Comparison of ENCODE assay signal across 9 cellular contexts in genomic region chr4:102503301-102503746, GRCh38. TPM values are rescaled to one million over a fixed set of nuclear protein-coding genes. Genes with fewer than 3 reads are reported as not detected.
DNase-seq lines count a peak whose midpoint lies in the region; ATAC-seq, FAIRE-seq and TF ChIP-seq lines count a peak whose summit lies in the region.
"Had no signal": no experiment of that assay in that cellular context is flagged by ENCODE, and none has a peak within 500 bp of the region (broad histone marks: within the 10 kb centered on the region; RNA-seq: fewer than 3 reads in every experiment).

No MANE protein-coding gene starts in this region.

- no peaks in the 10 kb centered on the region for H3K9me3 Mint-ChIP-seq in WTC11

- no peaks in the 10 kb centered on the region for H3K36me3 Mint-ChIP-seq in WTC11

- WGBS in HepG2 (ENCODE audit: low lambda C conversion rate): 0% methylated on average over 3 of the region's 3 CpGs

- H3K36me3 ChIP-seq in ACC112 (ENCODE audit: insufficient read depth, low read length): no peaks in the 10 kb centered on the region
- H3K36me3 ChIP-seq in HepG2 (replicated peaks in 1 of 2; ENCODE audit: control insufficient read depth in 1 of 2, insufficient read depth in 2 of 2, low read length in 2 of 2): no peaks in the 10 kb centered on the region

- H3K4me1 ChIP-seq in ACC112 (ENCODE audit: control insufficient read depth, insufficient read depth, low read length, unreplicated experiment) (peaks cover 31% of the 10 kb centered on the region), HepG2 (ENCODE audit: insufficient read depth, low read length) (peaks cover 37% of the 10 kb centered on the region)

- no TSS peak for BruUV-seq in HepG2 (replicated peaks; lab: Mats Ljungman, UMichigan)

- no peak for DNase-seq in GM12892 (ENCODE audit: insufficient read length)
- DNase-seq in WTC11 (ENCODE audit: low spot score): no peak
- DNase-seq in HepG2 (ENCODE audit: low spot score): peak; percentile 24
- no peak for DNase-seq in NCI-H82 treated with DMSO at 0.1 percent for 48 hours (lab: John Stamatoyannopoulos, UW; ENCODE audit: unreplicated experiment)
- no peak for DNase-seq in posterior vena cava (ENCODE audit: low spot score)

- no peak for TF ChIP-seq RAD21 in HepG2 (CRISPR knock-in tag; IDR thresholded peaks at IDR 0.05)

- H3K27ac ChIP-seq in ACC112 (ENCODE audit: low read depth, low read length): no peak overlapping the region
- H3K27ac ChIP-seq in HepG2 (ENCODE audit: extremely low read length, insufficient read depth, low read length): peak overlapping the region; percentile 97

- H3K4me2 ChIP-seq in HepG2 (ENCODE audit: low read depth, low read length): peak overlapping the region; percentile 75

- H3K79me2 ChIP-seq in ACC112 (ENCODE audit: control insufficient read depth, insufficient read depth, low read length, unreplicated experiment): peaks cover 69% of the 10 kb centered on the region
- H3K79me2 ChIP-seq in HepG2 (ENCODE audit: insufficient read depth, low read length): peaks cover 61% of the 10 kb centered on the region

- ATAC-seq in WTC11 (no peak), HepG2 (no peak), HG03139 (IDR thresholded peaks at IDR 0.05; ENCODE audit: unreplicated experiment) (no peak), GM19452 (IDR thresholded peaks at IDR 0.05; ENCODE audit: unreplicated experiment) (no peak)

- peak; percentile 24 for FAIRE-seq in GM12892 (lab: Jason Lieb, UNC)
- no peak for FAIRE-seq in HepG2 (lab: Jason Lieb, UNC)
- FAIRE-seq: colon had no signal

- peaks cover 14% of the 10 kb centered on the region for H3K4me1 Mint-ChIP-seq in WTC11

- no peak; a peak in 1 of 4 replicates for TF ChIP-seq EP300 in HepG2 (IDR thresholded peaks at IDR 0.05; ENCODE audit: low read depth in 2 of 2, low read length in 2 of 2)
- no peak for TF ChIP-seq EP300 in HepG2 (CRISPR knock-in tag; IDR thresholded peaks at IDR 0.05; ENCODE audit: borderline replicate concordance)

- H3K9ac ChIP-seq in HepG2 (ENCODE audit: insufficient read depth, low read depth, low read length): peak overlapping the region; percentile 96

- H2AFZ ChIP-seq in ACC112 (ENCODE audit: low read length, unreplicated experiment) (no peak overlapping the region), HepG2 (ENCODE audit: low read length) (peak overlapping the region; percentile 9)

- no peaks in the 10 kb centered on the region for H4K20me1 ChIP-seq in HepG2 (ENCODE audit: insufficient read depth, low read length)

- in situ Hi-C loops in HepG2 (cut with HindIII; ENCODE audit: extremely low pct_ligation_motif_present, low pct_unique_long_range_greater_than_20kb): no loop called here

- POLR2A ChIA-PET in WTC11 (lab: Charles Lee) (no interaction called here), HepG2 (lab: Yijun Ruan, JAX) (interaction anchor here (1.1 kb wide), 2 partner anchors 61 to 117 kb away, joined by 3 read pairs; no protein-coding TSS in a partner anchor)

- no peak for TF ChIP-seq POLR2A in GM12892 (IDR thresholded peaks at IDR 0.05; ENCODE audit: low read depth, low read length)
- no peak for TF ChIP-seq POLR2A in HepG2 (IDR thresholded peaks at IDR 0.05; ENCODE audit: insufficient read depth in 1 of 2, low read depth in 2 of 2, low read length in 2 of 2)

- H3K27me3 ChIP-seq in ACC112 (ENCODE audit: insufficient read depth, low read length) (no peaks in the 10 kb centered on the region), HepG2 (ENCODE audit: control insufficient read depth in 1 of 2, insufficient read depth in 2 of 2, low read length in 2 of 2) (no peaks in the 10 kb centered on the region)

- peaks cover 21% of the 10 kb centered on the region for H3K27me3 Mint-ChIP-seq in WTC11 (ENCODE audit: low read depth)

- H3K4me3 Mint-ChIP-seq in WTC11: peak overlapping the region; percentile 30; the same call in 1 of the 2 replicates

- TF ChIP-seq CTCF in WTC11 (IDR thresholded peaks at IDR 0.05) (no peak), HepG2 (CRISPR knock-in tag; IDR thresholded peaks at IDR 0.05) (no peak; the same call in 1 of the 2 replicates)

- intact Hi-C loops in HepG2 (cut with micrococcal nuclease; ENCODE audit: unreplicated experiment): loop anchor here (5.0 kb wide), 4 partner anchors 74 to 514 kb away; partner anchors contain the start of genes SLC9B1 and UBE2D3
- intact Hi-C loops in posterior vena cava (cut with DNase I): loop anchor here in 1 of 2 donors (10.0 kb wide), 1 partner anchor 71 kb away; no protein-coding TSS in a partner anchor

- CTCF ChIA-PET in WTC11 (lab: Charles Lee) (no interaction called here), HepG2 (lab: Yijun Ruan, JAX; ENCODE audit: low intra/inter-chr PET ratio, low total read pairs) (no interaction called here)

- H3K4me3 ChIP-seq in ACC112 (ENCODE audit: low read depth, low read length) (peak overlapping the region; percentile 84), HepG2 (replicated peaks in 1 of 3; ENCODE audit: insufficient read depth in 1 of 3, low read depth in 2 of 3, low read length in 3 of 3) (peak overlapping the region; percentile 85 to 94 (median 92); a peak in 5 of 6 replicates)

- H3K9me3 ChIP-seq in HepG2 (ENCODE audit: low read length): no peaks in the 10 kb centered on the region

- H3K27ac Mint-ChIP-seq in WTC11: no peak overlapping the region

TF ChIP-seq in WTC11, 78 proteins besides CTCF, POLR2A, EP300 and RAD21 (continues in another document):
- TF ChIP-seq ZNF138 (CRISPR knock-in tag; conservative IDR thresholded peaks at IDR 0.05) (no peak), E2F4 (CRISPR knock-in tag; IDR thresholded peaks at IDR 0.05; ENCODE audit: borderline replicate concordance, low read depth) (no peak)

TF ChIP-seq in HepG2, 621 proteins besides CTCF, POLR2A, EP300 and RAD21 (continues in another document):
- TF ChIP-seq PLRG1 (conservative IDR thresholded peaks at IDR 0.05): no peak
- TF ChIP-seq ELF3 (CRISPR knock-in tag; IDR thresholded peaks at IDR 0.05): peak; percentile 36; the same call in 1 of the 2 replicates
- TF ChIP-seq FOXA3 (CRISPR knock-in tag; IDR thresholded peaks at IDR 0.05): peak; percentile 55; the same call in 1 of the 2 replicates
- TF ChIP-seq ZNF816 (CRISPR knock-in tag; IDR thresholded peaks at IDR 0.05; ENCODE audit: borderline replicate concordance): 0 out of 2 replicates have a peak, but pooled peaks have one; percentile 36
- no peak for TF ChIP-seq CREB1 (IDR thresholded peaks at IDR 0.05)
- TF ChIP-seq CREB1 (CRISPR knock-in tag; IDR thresholded peaks at IDR 0.05): 0 out of 2 replicates have a peak, but pooled peaks have one; percentile 27
- TF ChIP-seq HOXA7 (CRISPR knock-in tag; IDR thresholded peaks at IDR 0.05): no peak
- 0 out of 2 replicates have a peak, but pooled peaks have one; percentile 18 for TF ChIP-seq NCOA2 (CRISPR knock-in tag; IDR thresholded peaks at IDR 0.05)
- TF ChIP-seq KLF16 (CRISPR knock-in tag; IDR thresholded peaks at IDR 0.05): peak in 1 of 2 experiments; percentile 43; a peak in 1 of 4 replicates
- peak; percentile 45; the same call in 1 of the 2 replicates for TF ChIP-seq HMG20A (CRISPR knock-in tag; IDR thresholded peaks at IDR 0.05; ENCODE audit: borderline replicate concordance)
- TF ChIP-seq HDAC1 (CRISPR knock-in tag; IDR thresholded peaks at IDR 0.05): 0 out of 2 replicates have a peak, but pooled peaks have one; percentile 30
- TF ChIP-seq RBFOX2 (IDR thresholded peaks at IDR 0.05; ENCODE audit: low read depth, low read length): 0 out of 2 replicates have a peak, but pooled peaks have one; percentile 36
- no peak for TF ChIP-seq POLR2AphosphoS5 (IDR thresholded peaks at IDR 0.05; ENCODE audit: low read depth, low read length)
- TF ChIP-seq GATAD2A (CRISPR knock-in tag; IDR thresholded peaks at IDR 0.05): 0 out of 2 replicates have a peak, but pooled peaks have one; percentile 7
- TF ChIP-seq HDAC2 (CRISPR knock-in tag; IDR thresholded peaks at IDR 0.05): no peak
- TF ChIP-seq ASH2L (IDR thresholded peaks at IDR 0.05; ENCODE audit: insufficient read length, low read depth, low read length): peak; percentile 46
- TF ChIP-seq NR2C2 (CRISPR knock-in tag; IDR thresholded peaks at IDR 0.05; ENCODE audit: borderline replicate concordance): no peak
- TF ChIP-seq MIXL1 (CRISPR knock-in tag; IDR thresholded peaks at IDR 0.05): 0 out of 2 replicates have a peak, but pooled peaks have one; percentile 53
- TF ChIP-seq ZNF572 (CRISPR knock-in tag; IDR thresholded peaks at IDR 0.05): no peak
- no peak for TF ChIP-seq SOX13 (IDR thresholded peaks at IDR 0.05)
- peak in 1 of 2 experiments; percentile 28; a peak in 1 of 4 replicates for TF ChIP-seq SOX13 (CRISPR knock-in tag; conservative IDR thresholded peaks at IDR 0.05 in 1 of 2, IDR thresholded peaks at IDR 0.05 in 1 of 2)

RNA-seq across cellular contexts. Expression of gene NFKB1, which starts 2.2 kb away (rescaled TPM):
- 46.8 TPM for polyA plus RNA-seq in GM12892 (2012; ENCODE audit: missing spikeins)
- total RNA-seq in WTC11 (2021) (5.6 to 7.6 TPM (median 5.9 TPM) in 3 replicates), HepG2 (2016; rRNA removed; fragmentation: Illumina TruSeq; extraction: Trizol) (31.6 and 37.6 TPM in 2 replicates), posterior vena cava (10 to 100 TPM; 31.4 to 35.7 TPM)
- 5.7 and 5.8 TPM in 2 replicates for total RNA-seq in HepG2 (2016; cell fraction: cytosol; rRNA removed; fragmentation: Illumina TruSeq; extraction: Trizol; ENCODE audit: low read depth)
- total RNA-seq in HepG2 (2016; cell fraction: insoluble cytoplasmic fraction; rRNA removed; fragmentation: Illumina TruSeq; extraction: Trizol): 32.0 and 36.4 TPM in 2 replicates
- total RNA-seq in HepG2 (2016; cell fraction: membrane; rRNA removed; fragmentation: Illumina TruSeq; extraction: Trizol): 16.5 and 17.1 TPM in 2 replicates
- total RNA-seq in HepG2 (2016; cell fraction: nucleus; rRNA removed; fragmentation: Illumina TruSeq; extraction: Trizol): 21.7 and 23.1 TPM in 2 replicates
- polyA plus RNA-seq in HepG2 (2011; rRNA removed): 15.3 and 15.4 TPM in 2 replicates
- 13.4 and 14.7 TPM in 2 replicates for polyA plus RNA-seq in HepG2 (2011; cell fraction: cytosol; rRNA removed)
- 13.2 and 14.1 TPM in 2 replicates for polyA plus RNA-seq in HepG2 (2011; cell fraction: nucleus; rRNA removed)
- polyA plus RNA-seq in HepG2 (2012): 16.4 TPM in 2 replicates
- polyA plus RNA-seq in HepG2 (2016; cell fraction: cytosol; fragmentation: Illumina TruSeq; extraction: Trizol; ENCODE audit: low read depth): 2.1 and 2.3 TPM in 2 replicates
- polyA plus RNA-seq in HepG2 (2016; cell fraction: insoluble cytoplasmic fraction; fragmentation: Illumina TruSeq; extraction: Trizol; ENCODE audit: low read depth): 30.3 and 33.0 TPM in 2 replicates
- 6.8 and 8.3 TPM in 2 replicates for polyA plus RNA-seq in HepG2 (2016; cell fraction: membrane; fragmentation: Illumina TruSeq; extraction: Trizol; ENCODE audit: low read depth)
- polyA plus RNA-seq in HepG2 (2016; cell fraction: nucleus; fragmentation: Illumina TruSeq; extraction: Trizol; ENCODE audit: insufficient read depth, low read depth): 20.3 and 23.7 TPM in 2 replicates
- polyA minus RNA-seq in HepG2 (2011; rRNA and poly(A)+ RNA removed; ENCODE audit: low replicate concordance): 23.9 and 27.4 TPM in 2 replicates
- polyA minus RNA-seq in HepG2 (2011; cell fraction: cytosol; rRNA and poly(A)+ RNA removed): 12.5 and 12.7 TPM in 2 replicates
- 35.7 and 38.5 TPM in 2 replicates for polyA minus RNA-seq in HepG2 (2011; cell fraction: nucleus; rRNA and poly(A)+ RNA removed)
